In genomic region chrX:109266034-109266433, GRCh38 we compare ENCODE assay signal across 6 cellular contexts.
"Had no signal": no experiment of that assay in that cellular context is flagged by ENCODE, and none has a peak within 500 bp of the region (broad histone marks: within the 10 kb centered on the region; RNA-seq: fewer than 3 reads in every experiment).

No MANE protein-coding gene starts in this region.

- H3K9me3 ChIP-seq: HAP-1 had no signal

- H3K36me3 ChIP-seq: HAP-1 had no signal

- H3K9ac ChIP-seq: GM23248 had no signal

- H3K27ac ChIP-seq: GM23248 had no signal

- FAIRE-seq: HepG2 had no signal

- H3K4me1 ChIP-seq: HAP-1 had no signal

- H3K4me3 ChIP-seq: GM23248, HAP-1 had no signal

- DNase-seq: GM23248, GOT3, H7, KG1 had no signal

- ATAC-seq: HepG2 had no signal

- H2AFZ ChIP-seq: GM23248 had no signal
